In the genomic region with DNA sequence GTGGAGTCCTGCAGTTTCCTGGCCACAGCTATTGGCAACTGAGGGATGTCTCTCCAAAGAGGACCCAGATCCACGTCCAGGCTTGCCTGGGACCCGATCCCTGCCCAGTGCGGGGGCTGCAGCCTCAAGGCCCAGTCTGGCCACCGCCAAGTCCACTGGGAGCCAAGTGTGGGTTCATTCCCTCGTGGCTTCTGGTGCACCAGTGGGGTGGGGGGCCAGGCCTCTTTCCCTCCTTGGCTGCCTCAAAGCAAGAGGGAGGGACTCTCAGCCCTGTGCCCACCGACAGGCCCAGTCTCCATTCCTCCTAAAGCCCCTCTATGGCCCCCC, we compare ENCODE assay signal across 2 cellular contexts.
TF ChIP-seq lines count a peak whose summit lies in the region.

No MANE protein-coding gene starts in this region.

TF ChIP-seq in HepG2, 621 proteins besides CTCF, POLR2A, EP300 and RAD21 (continues in another document):
- TF ChIP-seq ZNF788 (CRISPR knock-in tag; IDR thresholded peaks at IDR 0.05; ENCODE audit: borderline replicate concordance) (no peak), NR3C1 (CRISPR knock-in tag; IDR thresholded peaks at IDR 0.05) (no peak), ARNT2 (CRISPR knock-in tag; IDR thresholded peaks at IDR 0.05; ENCODE audit: low read depth) (no peak), MTA1 (CRISPR knock-in tag; IDR thresholded peaks at IDR 0.05; ENCODE audit: borderline replicate concordance) (no peak), DMAP1 (CRISPR knock-in tag; IDR thresholded peaks at IDR 0.05) (no peak), ZNF432 (CRISPR knock-in tag; IDR thresholded peaks at IDR 0.05; ENCODE audit: borderline replicate concordance) (no peak), CHD4 (IDR thresholded peaks at IDR 0.05; ENCODE audit: borderline replicate concordance, low read length) (no peak), HMG20A (CRISPR knock-in tag; IDR thresholded peaks at IDR 0.05; ENCODE audit: borderline replicate concordance) (no peak), LBX2 (CRISPR knock-in tag; IDR thresholded peaks at IDR 0.05; ENCODE audit: borderline replicate concordance) (no peak), ELF1 (CRISPR knock-in tag; IDR thresholded peaks at IDR 0.05) (peak; percentile 1; the same call in 1 of the 2 replicates), KLF15 (CRISPR knock-in tag; IDR thresholded peaks at IDR 0.05; ENCODE audit: borderline replicate concordance) (no peak), PBX3 (CRISPR knock-in tag; IDR thresholded peaks at IDR 0.05; ENCODE audit: borderline replicate concordance) (no peak), ZNF280B (CRISPR knock-in tag; IDR thresholded peaks at IDR 0.05; ENCODE audit: borderline replicate concordance) (peak; percentile 17; the same call in 1 of the 2 replicates), ZNF562 (CRISPR knock-in tag; IDR thresholded peaks at IDR 0.05; ENCODE audit: borderline replicate concordance) (no peak), KLF9 (CRISPR knock-in tag; IDR thresholded peaks at IDR 0.05; ENCODE audit: low read depth) (no peak), ERF (CRISPR knock-in tag; IDR thresholded peaks at IDR 0.05) (no peak), EZH2 (conservative IDR thresholded peaks at IDR 0.05; ENCODE audit: low read depth, low read length) (no peak), ZNF790 (CRISPR knock-in tag; IDR thresholded peaks at IDR 0.05; ENCODE audit: borderline replicate concordance) (no peak), ZBTB26 (CRISPR knock-in tag; IDR thresholded peaks at IDR 0.05; ENCODE audit: borderline replicate concordance) (peak; percentile 7; the same call in 1 of the 2 replicates), CREB1 (IDR thresholded peaks at IDR 0.05) (no peak), CREB1 (CRISPR knock-in tag; IDR thresholded peaks at IDR 0.05) (no peak), POLR2AphosphoS5 (IDR thresholded peaks at IDR 0.05; ENCODE audit: low read depth, low read length) (0 out of 2 replicates have a peak, but pooled peaks have one; percentile 13), GABPB1 (CRISPR knock-in tag; IDR thresholded peaks at IDR 0.05) (0 out of 2 replicates have a peak, but pooled peaks have one; percentile 3), FOXA1 (IDR thresholded peaks at IDR 0.05) (no peak), FOXA1 (CRISPR knock-in tag; IDR thresholded peaks at IDR 0.05) (no peak), ZNF670 (CRISPR knock-in tag; IDR thresholded peaks at IDR 0.05; ENCODE audit: borderline replicate concordance) (no peak)
- TF ChIP-seq, protein P1, sequence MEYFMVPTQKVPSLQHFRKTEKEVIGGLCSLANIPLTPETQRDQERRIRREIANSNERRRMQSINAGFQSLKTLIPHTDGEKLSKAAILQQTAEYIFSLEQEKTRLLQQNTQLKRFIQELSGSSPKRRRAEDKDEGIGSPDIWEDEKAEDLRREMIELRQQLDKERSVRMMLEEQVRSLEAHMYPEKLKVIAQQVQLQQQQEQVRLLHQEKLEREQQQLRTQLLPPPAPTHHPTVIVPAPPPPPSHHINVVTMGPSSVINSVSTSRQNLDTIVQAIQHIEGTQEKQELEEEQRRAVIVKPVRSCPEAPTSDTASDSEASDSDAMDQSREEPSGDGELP (IDR thresholded peaks at IDR 0.05; ENCODE audit: borderline replicate concordance, low read depth): no peak
- TF ChIP-seq, protein P2, sequence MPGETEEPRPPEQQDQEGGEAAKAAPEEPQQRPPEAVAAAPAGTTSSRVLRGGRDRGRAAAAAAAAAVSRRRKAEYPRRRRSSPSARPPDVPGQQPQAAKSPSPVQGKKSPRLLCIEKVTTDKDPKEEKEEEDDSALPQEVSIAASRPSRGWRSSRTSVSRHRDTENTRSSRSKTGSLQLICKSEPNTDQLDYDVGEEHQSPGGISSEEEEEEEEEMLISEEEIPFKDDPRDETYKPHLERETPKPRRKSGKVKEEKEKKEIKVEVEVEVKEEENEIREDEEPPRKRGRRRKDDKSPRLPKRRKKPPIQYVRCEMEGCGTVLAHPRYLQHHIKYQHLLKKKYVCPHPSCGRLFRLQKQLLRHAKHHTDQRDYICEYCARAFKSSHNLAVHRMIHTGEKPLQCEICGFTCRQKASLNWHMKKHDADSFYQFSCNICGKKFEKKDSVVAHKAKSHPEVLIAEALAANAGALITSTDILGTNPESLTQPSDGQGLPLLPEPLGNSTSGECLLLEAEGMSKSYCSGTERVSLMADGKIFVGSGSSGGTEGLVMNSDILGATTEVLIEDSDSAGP (CRISPR knock-in tag; IDR thresholded peaks at IDR 0.05; ENCODE audit: borderline replicate concordance): peak; percentile 20; the same call in 1 of the 2 replicates

TF ChIP-seq in HEK293T, 16 proteins besides CTCF, POLR2A, EP300 and RAD21:
- TF ChIP-seq, protein P3, sequence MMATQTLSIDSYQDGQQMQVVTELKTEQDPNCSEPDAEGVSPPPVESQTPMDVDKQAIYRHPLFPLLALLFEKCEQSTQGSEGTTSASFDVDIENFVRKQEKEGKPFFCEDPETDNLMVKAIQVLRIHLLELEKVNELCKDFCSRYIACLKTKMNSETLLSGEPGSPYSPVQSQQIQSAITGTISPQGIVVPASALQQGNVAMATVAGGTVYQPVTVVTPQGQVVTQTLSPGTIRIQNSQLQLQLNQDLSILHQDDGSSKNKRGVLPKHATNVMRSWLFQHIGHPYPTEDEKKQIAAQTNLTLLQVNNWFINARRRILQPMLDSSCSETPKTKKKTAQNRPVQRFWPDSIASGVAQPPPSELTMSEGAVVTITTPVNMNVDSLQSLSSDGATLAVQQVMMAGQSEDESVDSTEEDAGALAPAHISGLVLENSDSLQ (IDR thresholded peaks at IDR 0.05): no peak
- TF ChIP-seq FOXK2 (IDR thresholded peaks at IDR 0.05): no peak
